In genomic region chr20:48359692-48360337, GRCh38 we compare ENCODE assay signal across 12 cellular contexts.
A peak's percentile ranks its signal among the peaks of the same experiment; 100 is the strongest.
DNase-seq lines count a peak whose midpoint lies in the region; ATAC-seq, FAIRE-seq and TF ChIP-seq lines count a peak whose summit lies in the region.
"Had no signal": no experiment of that assay in that cellular context is flagged by ENCODE, and none has a peak within 500 bp of the region (broad histone marks: within the 10 kb centered on the region; RNA-seq: fewer than 3 reads in every experiment).

No MANE protein-coding gene starts in this region.

- intact Hi-C loops in mucosa of descending colon (cut with DNase I, micrococcal nuclease): no loop called here

- no peaks in the 10 kb centered on the region for H3K4me1 ChIP-seq in mucosa of descending colon (ENCODE audit: low read depth)
- H3K4me1 ChIP-seq: ascending aorta, esophagus muscularis mucosa had no signal

- FAIRE-seq in GM18507 (lab: Jason Lieb, UNC): peak; percentile 70

- no peak overlapping the region for H3K4me3 ChIP-seq in mucosa of descending colon
- H3K4me3 ChIP-seq: ascending aorta, esophagus muscularis mucosa had no signal

- TF ChIP-seq CTCF in mucosa of descending colon (IDR thresholded peaks at IDR 0.05): no peak

- DNase-seq in GM18507 (ENCODE audit: extremely low spot score, insufficient read length, low read depth) (no peak), mucosa of descending colon (peak; percentile 32 to 68 (median 45)), NCI-H446 treated with DMSO at 0.1 percent for 48 hours (lab: John Stamatoyannopoulos, UW) (no peak), activated gamma-delta T cell treated with Interleukin-2 at 50 U/mL for 16 hours (no peak), DMS153 treated with DMSO at 0.1 percent for 48 hours (lab: John Stamatoyannopoulos, UW; ENCODE audit: unreplicated experiment) (no peak)
- DNase-seq in activated CD4-positive, CD25-positive, alpha-beta regulatory T cell (lab: John Stamatoyannopoulos, UW): no peak
- DNase-seq: activated CD8-positive, alpha-beta T cell treated with anti-CD3 and anti-CD28 coated beads, Interleukin-2, amount 10 ng/mL, durations not matched to agents 7 days and 5 days; DND-41 had no signal

- H3K9me3 ChIP-seq in mucosa of descending colon: no peaks in the 10 kb centered on the region
- H3K9me3 ChIP-seq: ascending aorta had no signal

- ATAC-seq in GM21619 (IDR thresholded peaks at IDR 0.05; ENCODE audit: unreplicated experiment) (peak; percentile 50), HG03442 (IDR thresholded peaks at IDR 0.05; ENCODE audit: unreplicated experiment) (peak; percentile 69), mucosa of descending colon (peak; percentile 75)
- ATAC-seq: activated CD8-positive, alpha-beta T cell treated with anti-CD3 and anti-CD28 coated beads, Interleukin-2, amount 10 ng/mL, durations not matched to agents 7 days and 5 days had no signal

- H3K36me3 ChIP-seq in mucosa of descending colon (ENCODE audit: low read depth): no peaks in the 10 kb centered on the region
- H3K36me3 ChIP-seq: ascending aorta, esophagus muscularis mucosa had no signal

Comparison
In these comparisons a context has a peak if more than half of its experiments do, and no peak if none do; other contexts are left out.
1. DNase-seq: peak in mucosa of descending colon (3 of 3); none in GM18507 (single experiment), activated CD4-positive, CD25-positive, alpha-beta regulatory T cell (0 of 4), NCI-H446 treated with DMSO at 0.1 percent for 48 hours (single experiment), activated gamma-delta T cell treated with Interleukin-2 at 50 U/mL for 16 hours (single experiment) and DMS153 treated with DMSO at 0.1 percent for 48 hours (single experiment).
2. Peak in every context shown above with its lines, with median percentiles within 50 percentile points of each other: ATAC-seq.